Comparison of ENCODE assay signal across 8 cellular contexts in the genomic region with DNA sequence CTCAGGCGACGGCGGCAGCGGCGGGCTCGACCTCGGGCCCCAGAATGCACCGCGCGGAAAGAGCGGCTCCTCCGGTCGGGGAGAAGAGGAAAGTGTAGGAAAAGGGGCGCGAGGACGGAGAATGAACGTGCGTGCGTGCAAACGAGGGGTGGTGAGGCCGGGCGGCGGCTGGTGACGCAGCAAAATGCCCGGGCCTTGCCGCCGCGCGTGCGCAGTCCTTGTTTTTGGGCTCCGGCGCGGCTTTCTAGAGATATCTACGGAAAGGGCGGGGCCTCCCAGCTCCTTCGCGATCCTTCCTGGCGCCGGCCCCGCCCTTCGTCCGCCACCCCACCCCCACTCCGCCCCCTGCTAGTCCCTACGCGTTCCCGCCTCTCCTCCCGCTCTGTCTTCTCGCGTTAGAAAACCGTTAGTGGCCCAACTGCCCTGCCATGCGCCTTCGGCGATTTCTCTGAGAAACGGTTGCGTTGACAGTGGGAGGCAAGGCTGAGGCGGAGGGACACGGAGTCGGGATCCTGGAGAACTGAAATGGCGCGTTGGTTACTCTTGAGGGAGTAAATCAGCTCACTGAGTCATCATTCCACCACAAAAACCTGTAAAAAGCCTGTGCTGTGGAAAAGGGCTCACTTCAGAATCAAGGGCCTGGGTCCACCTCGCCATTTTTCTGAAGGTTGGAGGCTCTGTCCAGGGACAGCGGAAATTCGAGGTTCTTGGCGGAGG. TPM values are rescaled to one million over a fixed set of nuclear protein-coding genes. Genes with fewer than 3 reads are reported as not detected.
DNase-seq lines count a peak whose midpoint lies in the region; ATAC-seq and TF ChIP-seq lines count a peak whose summit lies in the region.

A gene with protein sequence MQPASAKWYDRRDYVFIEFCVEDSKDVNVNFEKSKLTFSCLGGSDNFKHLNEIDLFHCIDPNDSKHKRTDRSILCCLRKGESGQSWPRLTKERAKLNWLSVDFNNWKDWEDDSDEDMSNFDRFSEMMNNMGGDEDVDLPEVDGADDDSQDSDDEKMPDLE (minus strand): TSS at position 156 of the 717 bp plus-strand sequence. CDS start 285 bp downstream, outside the sequence.

- H3K9me3 ChIP-seq in liver (ENCODE audit: control insufficient read depth in 4 of 4, low read length in 3 of 4): no peaks in the 10 kb centered on the region

- peak within 1 kb of the TSS; percentile 75 to 95 (median 93) for H3K4me3 ChIP-seq in liver (ENCODE audit: low read depth in 1 of 3, low read length in 3 of 3)

- H3K9ac ChIP-seq in liver (ENCODE audit: low read depth in 1 of 2, low read length in 2 of 2): peak within 1 kb of the TSS; percentile 92 to 100

- H3K27me3 ChIP-seq in liver (ENCODE audit: control insufficient read depth in 4 of 4, insufficient read depth in 4 of 4, low read length in 3 of 4): no peaks in the 10 kb centered on the region

- H3K27ac ChIP-seq in C4-2B (peak within 1 kb of the TSS; percentile 100), liver (ENCODE audit: low read depth in 1 of 2, low read length in 2 of 2) (peak within 1 kb of the TSS; percentile 99 to 100)

- ATAC-seq in GM19395 (IDR thresholded peaks at IDR 0.05; ENCODE audit: unreplicated experiment): peak; percentile 69
- peak; percentile 47 for ATAC-seq in HG03565 (IDR thresholded peaks at IDR 0.05; ENCODE audit: unreplicated experiment)

- DNase-seq in NCI-H774 (lab: John Stamatoyannopoulos, UW) (peak; percentile 99), dermis blood vessel endothelial cell (peak; percentile 98)
- DNase-seq in activated CD4-positive, alpha-beta T cell treated with anti-CD3 and anti-CD28 coated beads, Interleukin-2, amount 50 U/mL, for 4 hours: peak; percentile 94 to 96
- peak; percentile 98 for DNase-seq in stimulated activated CD4-positive, alpha-beta T cell treated with anti-CD3 and anti-CD28 coated beads, Interleukin-4, amount 100 ng/mL, for 24 hours

- no peaks in the 10 kb centered on the region for H3K36me3 ChIP-seq in liver (ENCODE audit: control insufficient read depth in 4 of 4, insufficient read depth in 3 of 4, low read depth in 1 of 4, low read length in 3 of 4)

- peaks cover 0 to 16% (median 4%) of the 10 kb centered on the region in 4 donors for H3K4me1 ChIP-seq in liver (ENCODE audit: control insufficient read depth in 4 of 4, insufficient read depth in 4 of 4, low read length in 3 of 4)

- TF ChIP-seq RAD21 in liver (IDR thresholded peaks at IDR 0.05): peak in 1 of 2 donors; percentile 34

- TF ChIP-seq CTCF in C4-2B (conservative IDR thresholded peaks at IDR 0.05): no peak
- TF ChIP-seq CTCF in liver (IDR thresholded peaks at IDR 0.05; ENCODE audit: low read depth, low read length, missing input control): no peak

- under 1% methylated on average over 64 of the region's 64 CpGs for WGBS in liver

TF ChIP-seq in liver, 16 proteins besides CTCF, POLR2A, EP300 and RAD21:
- TF ChIP-seq MAX (IDR thresholded peaks at IDR 0.05) (peak; percentile 91), SP1 (IDR thresholded peaks at IDR 0.05) (peak; percentile 64), FOXA1 (IDR thresholded peaks at IDR 0.05) (no peak), FOXA2 (IDR thresholded peaks at IDR 0.05) (no peak), EGR1 (IDR thresholded peaks at IDR 0.05; ENCODE audit: low read depth in 2 of 2) (peak in 1 of 2 donors; percentile 74), YY1 (IDR thresholded peaks at IDR 0.05) (peak; percentile 93), ATF3 (IDR thresholded peaks at IDR 0.05) (no peak), HNF4G (IDR thresholded peaks at IDR 0.05) (no peak), NR2F2 (IDR thresholded peaks at IDR 0.05) (no peak), JUND (IDR thresholded peaks at IDR 0.05) (peak in 1 of 2 donors; percentile 11), RXRA (IDR thresholded peaks at IDR 0.05) (no peak), ZBTB33 (IDR thresholded peaks at IDR 0.05) (peak; percentile 98), TAF1 (conservative IDR thresholded peaks at IDR 0.05) (peak; percentile 83), HNF4A (conservative IDR thresholded peaks at IDR 0.05) (no peak), GABPA (IDR thresholded peaks at IDR 0.05 in 1 of 2, conservative IDR thresholded peaks at IDR 0.05 in 1 of 2) (peak in 1 of 2 donors; percentile 66)
- TF ChIP-seq, protein P1, sequence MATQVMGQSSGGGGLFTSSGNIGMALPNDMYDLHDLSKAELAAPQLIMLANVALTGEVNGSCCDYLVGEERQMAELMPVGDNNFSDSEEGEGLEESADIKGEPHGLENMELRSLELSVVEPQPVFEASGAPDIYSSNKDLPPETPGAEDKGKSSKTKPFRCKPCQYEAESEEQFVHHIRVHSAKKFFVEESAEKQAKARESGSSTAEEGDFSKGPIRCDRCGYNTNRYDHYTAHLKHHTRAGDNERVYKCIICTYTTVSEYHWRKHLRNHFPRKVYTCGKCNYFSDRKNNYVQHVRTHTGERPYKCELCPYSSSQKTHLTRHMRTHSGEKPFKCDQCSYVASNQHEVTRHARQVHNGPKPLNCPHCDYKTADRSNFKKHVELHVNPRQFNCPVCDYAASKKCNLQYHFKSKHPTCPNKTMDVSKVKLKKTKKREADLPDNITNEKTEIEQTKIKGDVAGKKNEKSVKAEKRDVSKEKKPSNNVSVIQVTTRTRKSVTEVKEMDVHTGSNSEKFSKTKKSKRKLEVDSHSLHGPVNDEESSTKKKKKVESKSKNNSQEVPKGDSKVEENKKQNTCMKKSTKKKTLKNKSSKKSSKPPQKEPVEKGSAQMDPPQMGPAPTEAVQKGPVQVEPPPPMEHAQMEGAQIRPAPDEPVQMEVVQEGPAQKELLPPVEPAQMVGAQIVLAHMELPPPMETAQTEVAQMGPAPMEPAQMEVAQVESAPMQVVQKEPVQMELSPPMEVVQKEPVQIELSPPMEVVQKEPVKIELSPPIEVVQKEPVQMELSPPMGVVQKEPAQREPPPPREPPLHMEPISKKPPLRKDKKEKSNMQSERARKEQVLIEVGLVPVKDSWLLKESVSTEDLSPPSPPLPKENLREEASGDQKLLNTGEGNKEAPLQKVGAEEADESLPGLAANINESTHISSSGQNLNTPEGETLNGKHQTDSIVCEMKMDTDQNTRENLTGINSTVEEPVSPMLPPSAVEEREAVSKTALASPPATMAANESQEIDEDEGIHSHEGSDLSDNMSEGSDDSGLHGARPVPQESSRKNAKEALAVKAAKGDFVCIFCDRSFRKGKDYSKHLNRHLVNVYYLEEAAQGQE (IDR thresholded peaks at IDR 0.05): peak; percentile 89
TF ChIP-seq in liver: peak in this region for 9.

RNA-seq across cellular contexts. Expression of the gene that starts here (rescaled TPM):
- total RNA-seq in dermis blood vessel endothelial cell: 54.1 and 116 TPM in 2 replicates
- total RNA-seq in liver: 10 to 100 TPM; 65.0 to 87.2 TPM
- 10 to 100 TPM; 75.4 to 94.1 TPM for polyA plus RNA-seq in liver

Comparison
In these comparisons a context has a peak if more than half of its experiments do, and no peak if none do; other contexts are left out.
1. Peak in every context shown above with its lines: DNase-seq, ATAC-seq, H3K4me3 ChIP-seq and H3K27ac ChIP-seq.